ENCODE assay signal across 8 cellular contexts in genomic region chr19:56139847-56140582, GRCh38. TPM values are rescaled to one million over a fixed set of nuclear protein-coding genes. Genes with fewer than 3 reads are reported as not detected.
DNase-seq lines count a peak whose midpoint lies in the region; ATAC-seq and TF ChIP-seq lines count a peak whose summit lies in the region.

No MANE protein-coding gene starts in this region.

- peaks cover 3% of the 10 kb centered on the region; the same call in 1 of the 2 replicates for H3K36me3 ChIP-seq in BJ (ENCODE audit: control insufficient read depth, insufficient read depth, low read length)
- H3K36me3 ChIP-seq in lower lobe of right lung = no peaks in the 10 kb centered on the region
- H3K36me3 ChIP-seq in urinary bladder (ENCODE audit: insufficient read depth) = no peaks in the 10 kb centered on the region

- no peaks in the 10 kb centered on the region for H3K27me3 Mint-ChIP-seq in IgD-negative memory B cell

- in situ Hi-C loops in astrocyte of the cerebellum (cut with HindIII; ENCODE audit: low sequenced_read_pairs) = no loop called here

- TF ChIP-seq CTCF in BJ (IDR thresholded peaks at IDR 0.05; ENCODE audit: insufficient read depth, low read depth, low read length) (no peak), astrocyte of the cerebellum (IDR thresholded peaks at IDR 0.05; ENCODE audit: low read depth, low read length, missing control alignments) (no peak), lower lobe of right lung (IDR thresholded peaks at IDR 0.05) (no peak)

- H3K4me1 Mint-ChIP-seq in IgD-negative memory B cell = peaks cover 15 to 17% (median 16%) of the 10 kb centered on the region in 3 donors

- DNase-seq in BJ (ENCODE audit: low read depth) (no peak), astrocyte of the cerebellum (ENCODE audit: low read depth) (no peak), lower lobe of right lung (no peak), mesenteric fat pad (ENCODE audit: low spot score) (no peak)

- H3K36me3 Mint-ChIP-seq in IgD-negative memory B cell = peaks cover 2% of the 10 kb centered on the region

- 18% methylated on average over 22 of the region's 22 CpGs for WGBS in urinary bladder

- H3K27me3 ChIP-seq in BJ (ENCODE audit: control insufficient read depth, insufficient read depth, low read length) (no peaks in the 10 kb centered on the region), lower lobe of right lung (ENCODE audit: low read depth) (no peaks in the 10 kb centered on the region)

- peak overlapping the region; percentile 91 to 98 (median 97) for H3K27ac Mint-ChIP-seq in IgD-negative memory B cell

- H3K4me3 ChIP-seq in BJ (ENCODE audit: low read depth, low read length) (peak overlapping the region; percentile 83), astrocyte of the cerebellum (ENCODE audit: low read depth, low read length) (peak overlapping the region; percentile 63), lower lobe of right lung (peak overlapping the region; percentile 75), urinary bladder (ENCODE audit: low read depth, low read length) (peak overlapping the region; percentile 55)

- CTCF ChIA-PET in BJ (lab: Yijun Ruan, JAX) = interaction anchor here (2.0 kb wide), 1 partner anchor 59 kb away, joined by 9 read pairs; no protein-coding TSS in a partner anchor

- H3K4me3 Mint-ChIP-seq in IgD-negative memory B cell = peak overlapping the region; percentile 89 to 99 (median 96)

- H3K9me3 Mint-ChIP-seq in IgD-negative memory B cell = no peaks in the 10 kb centered on the region

- ATAC-seq in lower lobe of right lung = no peak
- ATAC-seq in HG03439 (IDR thresholded peaks at IDR 0.05; ENCODE audit: unreplicated experiment) = no peak
- ATAC-seq in GM21786 (IDR thresholded peaks at IDR 0.05; ENCODE audit: unreplicated experiment) = no peak

- peak overlapping the region; percentile 90 for H3K27ac ChIP-seq in lower lobe of right lung
- peak overlapping the region; percentile 87 for H3K27ac ChIP-seq in urinary bladder (ENCODE audit: low read depth)

- intact Hi-C loops in lower lobe of right lung (cut with DNase I) = no loop called here

- POLR2A ChIA-PET in BJ (lab: Charles Lee) = interaction anchor here (1.0 kb wide), 1 partner anchor 19 kb away, joined by 6 read pairs; the partner anchor contains the start of gene ZNF787

- H3K9me3 ChIP-seq in lower lobe of right lung = no peaks in the 10 kb centered on the region

- peaks cover 52% of the 10 kb centered on the region for H3K4me1 ChIP-seq in lower lobe of right lung
- no peaks in the 10 kb centered on the region for H3K4me1 ChIP-seq in urinary bladder (ENCODE audit: insufficient read depth)

RNA-seq across cellular contexts. Expression of gene ZNF444, which starts 1.1 kb away (rescaled TPM):
- 10.2 and 11.5 TPM in 2 replicates for polyA plus RNA-seq in BJ (2011; rRNA removed)
- 7.5 and 8.1 TPM in 2 replicates for polyA minus RNA-seq in BJ (2011; rRNA and poly(A)+ RNA removed)
- 19.5 TPM for polyA plus RNA-seq in IgD-negative memory B cell
- total RNA-seq in lower lobe of right lung = 38.7 TPM
- 11.7 TPM for total RNA-seq in urinary bladder
- polyA plus RNA-seq in urinary bladder = 44.5 TPM
- 17.3 TPM for total RNA-seq in mesenteric fat pad

RNA-seq across cellular contexts. Expression of gene ZNF787, which starts 18.9 kb away (rescaled TPM):
- polyA plus RNA-seq in BJ (2011; rRNA removed) = 7.2 and 9.8 TPM in 2 replicates
- 2.7 and 4.4 TPM in 2 replicates for polyA minus RNA-seq in BJ (2011; rRNA and poly(A)+ RNA removed)
- 2.8 TPM for polyA plus RNA-seq in IgD-negative memory B cell
- 32.4 TPM for total RNA-seq in lower lobe of right lung
- total RNA-seq in urinary bladder = 13.3 TPM
- polyA plus RNA-seq in urinary bladder = 30.9 TPM
- total RNA-seq in mesenteric fat pad = 35.1 TPM

RNA-seq across cellular contexts. Expression of gene GALP, which starts 35.8 kb away (rescaled TPM):
- polyA plus RNA-seq in BJ (2011; rRNA removed) (not detected in 2 replicates), IgD-negative memory B cell (not detected), urinary bladder (not detected)
- polyA minus RNA-seq in BJ (2011; rRNA and poly(A)+ RNA removed) = not detected in 2 replicates
- total RNA-seq in lower lobe of right lung (not detected), urinary bladder (not detected), mesenteric fat pad (not detected)

RNA-seq across cellular contexts. Expression of gene ZSCAN5B, which starts 57.6 kb away (rescaled TPM):
- polyA plus RNA-seq in BJ (2011; rRNA removed) = 0.17 TPM in 1 of 2 replicates, not detected in the other
- polyA minus RNA-seq in BJ (2011; rRNA and poly(A)+ RNA removed) = not detected in 2 replicates
- 0.10 TPM for polyA plus RNA-seq in IgD-negative memory B cell
- not detected for total RNA-seq in lower lobe of right lung
- not detected for total RNA-seq in urinary bladder
- polyA plus RNA-seq in urinary bladder = not detected
- total RNA-seq in mesenteric fat pad = not detected
